ENCODE assay signal across 20 cellular contexts in the genomic region with DNA sequence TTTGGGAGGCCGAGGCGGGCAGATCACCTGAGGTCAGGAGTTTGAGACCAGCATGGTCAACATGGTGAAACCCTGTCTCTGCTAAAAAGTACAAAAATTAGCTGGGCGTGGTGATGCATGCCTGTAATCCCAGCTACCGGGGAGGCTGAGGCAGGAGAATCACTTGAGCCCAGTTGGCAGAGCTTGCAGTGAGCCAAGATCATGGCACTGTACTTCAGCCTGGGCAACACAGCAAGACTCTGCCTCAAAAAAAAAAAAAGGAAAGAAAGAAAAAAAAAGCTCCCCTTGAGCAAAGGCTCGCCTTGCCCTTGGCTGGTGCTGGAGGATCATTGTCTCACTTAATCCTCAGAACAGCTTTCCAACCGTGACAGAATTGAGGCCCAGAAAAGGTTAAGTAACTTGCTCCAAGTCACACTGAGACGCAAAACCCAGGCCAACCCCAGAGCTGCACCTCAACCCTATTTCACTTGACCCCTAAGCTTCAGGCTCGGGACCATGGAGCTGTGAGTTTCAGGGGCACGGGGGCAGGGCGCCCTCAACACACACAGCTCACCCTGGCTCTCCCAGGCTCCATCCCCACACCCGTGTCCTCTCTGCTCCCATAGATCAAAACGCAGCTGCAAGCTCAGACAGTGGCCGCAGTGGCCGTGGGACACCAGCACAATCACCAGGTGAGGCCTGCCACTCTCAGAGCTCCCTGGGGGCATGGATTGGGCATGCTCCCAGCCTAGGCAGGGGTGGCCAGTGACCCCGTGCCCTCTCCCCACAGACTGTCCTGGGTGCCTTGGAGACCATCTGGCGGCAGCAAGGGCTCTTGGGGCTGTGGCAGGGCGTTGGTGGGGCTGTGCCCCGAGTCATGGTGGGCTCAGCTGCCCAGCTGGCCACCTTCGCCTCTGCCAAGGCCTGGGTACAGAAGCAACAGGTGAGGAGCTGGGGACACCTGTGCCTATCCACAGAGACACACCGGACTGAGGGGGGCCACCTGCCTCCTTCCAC. TPM values are rescaled to one million over a fixed set of nuclear protein-coding genes. Genes with fewer than 3 reads are reported as not detected.
DNase-seq lines count a peak whose midpoint lies in the region; ATAC-seq and TF ChIP-seq lines count a peak whose summit lies in the region.
"Had no signal": no experiment of that assay in that cellular context is flagged by ENCODE, and none has a peak within 500 bp of the region (broad histone marks: within the 10 kb centered on the region; RNA-seq: fewer than 3 reads in every experiment).

No MANE protein-coding gene starts in this region.

- CTCF ChIA-PET in activated CD8-positive, alpha-beta memory T cell treated with anti-CD3 and anti-CD28 coated beads, Interleukin-2, amount 10 ng/mL, durations not matched to agents 7 days and 5 days (lab: Charles Lee) = no interaction called here

- H3K14ac ChIP-seq in neuronal stem cell (ENCODE audit: low read length) = no peak overlapping the region

- H3K27me3 Mint-ChIP-seq in endothelial cell (ENCODE audit: unreplicated experiment) = peaks cover 14% of the 10 kb centered on the region
- H3K27me3 Mint-ChIP-seq in activated CD8-positive, alpha-beta memory T cell treated with anti-CD3 and anti-CD28 coated beads, Interleukin-2, amount 10 ng/mL, durations not matched to agents 7 days and 5 days = no peaks in the 10 kb centered on the region

- H3K9me3 ChIP-seq in right atrium auricular region (no peaks in the 10 kb centered on the region), neuronal stem cell (replicated peaks in 1 of 2; ENCODE audit: control insufficient read depth in 2 of 2, insufficient read depth in 1 of 2, low read depth in 1 of 2, low read length in 2 of 2) (no peaks in the 10 kb centered on the region)

- H3K27ac Mint-ChIP-seq in endothelial cell (ENCODE audit: unreplicated experiment) = peak overlapping the region; percentile 43
- H3K27ac Mint-ChIP-seq in activated CD8-positive, alpha-beta memory T cell treated with anti-CD3 and anti-CD28 coated beads, Interleukin-2, amount 10 ng/mL, durations not matched to agents 7 days and 5 days = no peak overlapping the region

- H3K23ac ChIP-seq in neuronal stem cell (ENCODE audit: low read depth, low read length, poor library complexity) = no peak overlapping the region

- H3K79me1 ChIP-seq in neuronal stem cell (ENCODE audit: low read depth, low read length) = peaks cover 7% of the 10 kb centered on the region

- no peak overlapping the region for H4K8ac ChIP-seq in neuronal stem cell (ENCODE audit: low read depth, low read length)

- no peak overlapping the region for H2BK5ac ChIP-seq in neuronal stem cell (ENCODE audit: low read length)

- no peak overlapping the region for H2AFZ ChIP-seq in neuronal stem cell (ENCODE audit: low read length)

- H3K4me3 Mint-ChIP-seq in endothelial cell (ENCODE audit: unreplicated experiment) = no peak overlapping the region
- H3K4me3 Mint-ChIP-seq in activated CD8-positive, alpha-beta memory T cell treated with anti-CD3 and anti-CD28 coated beads, Interleukin-2, amount 10 ng/mL, durations not matched to agents 7 days and 5 days = no peak overlapping the region

- H4K91ac ChIP-seq in neuronal stem cell (ENCODE audit: low read depth, low read length, poor library complexity) = no peak overlapping the region

- H3K27ac ChIP-seq in right atrium auricular region (peak overlapping the region; percentile 79 to 94), neuronal stem cell (replicated peaks; ENCODE audit: low read length) (no peak overlapping the region)

- peaks cover 0 to 42% of the 10 kb centered on the region in 2 donors for H3K4me1 ChIP-seq in right atrium auricular region
- peaks cover 2 to 11% of the 10 kb centered on the region in 2 donors for H3K4me1 ChIP-seq in neuronal stem cell (ENCODE audit: control insufficient read depth in 2 of 2, insufficient read depth in 1 of 2, low read depth in 1 of 2, low read length in 2 of 2)

- H2BK12ac ChIP-seq in neuronal stem cell (ENCODE audit: low read length) = no peak overlapping the region

- intact Hi-C loops in left ventricle myocardium superior (cut with micrococcal nuclease) = no loop called here
- intact Hi-C loops in sciatic nerve (cut with DNase I) = no loop called here

- no peaks in the 10 kb centered on the region for H3K27me3 ChIP-seq in right atrium auricular region
- no peaks in the 10 kb centered on the region for H3K27me3 ChIP-seq in neuronal stem cell (ENCODE audit: control insufficient read depth in 3 of 3, insufficient read depth in 3 of 3, low read depth in 1 of 3, low read length in 3 of 3)

- no peak overlapping the region for H3K4me2 ChIP-seq in neuronal stem cell (ENCODE audit: insufficient read depth, low read length, poor library complexity, severe bottlenecking)

- no peak overlapping the region for H3K4me3 ChIP-seq in right atrium auricular region
- no peak overlapping the region for H3K4me3 ChIP-seq in neuronal stem cell (ENCODE audit: low read length in 2 of 2)
- H3K4me3 ChIP-seq: lung, skin epidermis had no signal

- ATAC-seq in left ventricle myocardium superior = no peak
- no peak for ATAC-seq in activated CD8-positive, alpha-beta memory T cell treated with anti-CD3 and anti-CD28 coated beads, Interleukin-2, amount 10 ng/mL, durations not matched to agents 7 days and 5 days
- ATAC-seq in sciatic nerve = no peak

- H3K4me1 Mint-ChIP-seq in endothelial cell (ENCODE audit: unreplicated experiment) = no peaks in the 10 kb centered on the region
- peaks cover 5% of the 10 kb centered on the region for H3K4me1 Mint-ChIP-seq in activated CD8-positive, alpha-beta memory T cell treated with anti-CD3 and anti-CD28 coated beads, Interleukin-2, amount 10 ng/mL, durations not matched to agents 7 days and 5 days

- TF ChIP-seq CTCF in right atrium auricular region (IDR thresholded peaks at IDR 0.05) (no peak), endothelial cell (IDR thresholded peaks at IDR 0.05; ENCODE audit: unreplicated experiment) (no peak)

- H2BK120ac ChIP-seq in neuronal stem cell (ENCODE audit: low read depth, low read length) = no peak overlapping the region

- no peak overlapping the region for H2BK15ac ChIP-seq in neuronal stem cell (ENCODE audit: low read length)

- H2AK5ac ChIP-seq in neuronal stem cell (ENCODE audit: low read depth, low read length) = peak overlapping the region; percentile 61

- H3K9me3 Mint-ChIP-seq in endothelial cell (ENCODE audit: unreplicated experiment) = no peaks in the 10 kb centered on the region
- H3K9me3 Mint-ChIP-seq in activated CD8-positive, alpha-beta memory T cell treated with anti-CD3 and anti-CD28 coated beads, Interleukin-2, amount 10 ng/mL, durations not matched to agents 7 days and 5 days (ENCODE audit: low read depth) = no peaks in the 10 kb centered on the region

- no peak overlapping the region for H3K4ac ChIP-seq in neuronal stem cell (ENCODE audit: low read length)

- no CpG with 5 or more reads among the region's 20 CpGs for WGBS in neuronal stem cell (ENCODE audit: extremely low coverage in 2 of 2, insufficient read length in 2 of 2, insufficient replicate concordance in 1 of 2), 2 donors

- H3K9ac ChIP-seq in neuronal stem cell (ENCODE audit: low read depth, low read length, poor library complexity) = peak overlapping the region; percentile 2

- H3K18ac ChIP-seq in neuronal stem cell (ENCODE audit: low read length) = peak overlapping the region; percentile 59

- DNase-seq in right atrium auricular region (ENCODE audit: low spot score) (no peak), left ventricle myocardium superior (no peak), endothelial cell (ENCODE audit: low spot score) (no peak), neuronal stem cell (ENCODE audit: low spot score) (no peak), sciatic nerve (ENCODE audit: low spot score) (no peak), glomerular visceral epithelial cell (ENCODE audit: extremely low spot score) (no peak)
- DNase-seq in activated CD8-positive, alpha-beta memory T cell treated with anti-CD3 and anti-CD28 coated beads, Interleukin-2, amount 10 ng/mL, durations not matched to agents 7 days and 5 days = no peak
- DNase-seq in stimulated activated naive CD4-positive, alpha-beta T cell treated with Interleukin-2 at 50 U/mL for 16 hours (lab: John Stamatoyannopoulos, UW) = no peak
- DNase-seq: ACHN; activated effector memory CD4-positive, alpha-beta T cell treated with Interleukin-2 at 50 U/mL for 16 hours; amygdala; cerebellar nuclear complex; foreskin melanocyte; NCI-H1092 treated with DMSO at 0.1 percent for 48 hours; NCI-H2107 had no signal

- H3K36me3 ChIP-seq in right atrium auricular region (peaks cover 25% of the 10 kb centered on the region), neuronal stem cell (replicated peaks in 1 of 2; ENCODE audit: control insufficient read depth in 2 of 2, insufficient read depth in 2 of 2, low read length in 2 of 2) (peaks cover 14 to 28% of the 10 kb centered on the region in 2 donors)

- H3K36me3 Mint-ChIP-seq in endothelial cell (ENCODE audit: low read depth, unreplicated experiment) = peaks cover 6% of the 10 kb centered on the region
- no peaks in the 10 kb centered on the region for H3K36me3 Mint-ChIP-seq in activated CD8-positive, alpha-beta memory T cell treated with anti-CD3 and anti-CD28 coated beads, Interleukin-2, amount 10 ng/mL, durations not matched to agents 7 days and 5 days

RNA-seq across cellular contexts. Expression of a gene that starts 1.6 kb away (rescaled TPM):
- 10 to 100 TPM in 1 of 2 donors, 1 to 10 TPM in 1; 4.2 to 16.1 TPM for total RNA-seq in right atrium auricular region
- 52.8 TPM for total RNA-seq in left ventricle myocardium superior
- total RNA-seq in endothelial cell (ENCODE audit: unreplicated experiment) = 3.5 TPM
- polyA plus RNA-seq in neuronal stem cell (2013, experiment 1 of 2) = 0.33 TPM
- polyA plus RNA-seq in neuronal stem cell (2013, experiment 2 of 2) = 0.32 TPM
- total RNA-seq in activated CD8-positive, alpha-beta memory T cell treated with anti-CD3 and anti-CD28 coated beads, Interleukin-2, amount 10 ng/mL, durations not matched to agents 7 days and 5 days = under 1 TPM; 0.82 to 0.88 TPM
- 1.6 TPM for total RNA-seq in sciatic nerve

RNA-seq across cellular contexts. Expression of a gene that starts 4.7 kb away (rescaled TPM):
- total RNA-seq in right atrium auricular region = not detected
- not detected for total RNA-seq in left ventricle myocardium superior
- total RNA-seq in endothelial cell (ENCODE audit: unreplicated experiment) = not detected
- not detected for polyA plus RNA-seq in neuronal stem cell (2013, experiment 1 of 2)
- not detected for polyA plus RNA-seq in neuronal stem cell (2013, experiment 2 of 2)
- not detected for total RNA-seq in activated CD8-positive, alpha-beta memory T cell treated with anti-CD3 and anti-CD28 coated beads, Interleukin-2, amount 10 ng/mL, durations not matched to agents 7 days and 5 days
- not detected for total RNA-seq in sciatic nerve
- total RNA-seq: lung; omental fat pad; T-helper 1 cell treated with Interleukin-12 subunit alpha and Interleukin-12 subunit beta and Interleukin-4 antibody, amounts not matched to agents 30 ng/mL and 1 ng/mL, for 36 hours; urinary bladder had no signal
- polyA plus RNA-seq: lung, urinary bladder had no signal

RNA-seq across cellular contexts. Expression of a gene that starts 21.0 kb away (rescaled TPM):
- total RNA-seq in right atrium auricular region (100 to 1,000 TPM in 1 of 2 donors, 10 to 100 TPM in 1; 66.6 to 124 TPM), left ventricle myocardium superior (100 TPM), endothelial cell (ENCODE audit: unreplicated experiment) (198 TPM), sciatic nerve (29.0 TPM)
- 11.5 TPM for polyA plus RNA-seq in neuronal stem cell (2013, experiment 1 of 2)
- 11.4 TPM for polyA plus RNA-seq in neuronal stem cell (2013, experiment 2 of 2)
- total RNA-seq in activated CD8-positive, alpha-beta memory T cell treated with anti-CD3 and anti-CD28 coated beads, Interleukin-2, amount 10 ng/mL, durations not matched to agents 7 days and 5 days = not detected
- total RNA-seq: T-helper 1 cell treated with Interleukin-12 subunit alpha and Interleukin-12 subunit beta and Interleukin-4 antibody, amounts not matched to agents 30 ng/mL and 1 ng/mL, for 36 hours had no signal

RNA-seq across cellular contexts. Expression of a gene that starts 53.5 kb away (rescaled TPM):
- total RNA-seq in right atrium auricular region = 10 to 100 TPM; 53.6 to 78.1 TPM
- 95.2 TPM for total RNA-seq in left ventricle myocardium superior
- 82.3 TPM for total RNA-seq in endothelial cell (ENCODE audit: unreplicated experiment)
- 40.8 TPM for polyA plus RNA-seq in neuronal stem cell (2013, experiment 1 of 2)
- polyA plus RNA-seq in neuronal stem cell (2013, experiment 2 of 2) = 41.5 TPM
- 10 to 100 TPM; 55.7 to 63.2 TPM for total RNA-seq in activated CD8-positive, alpha-beta memory T cell treated with anti-CD3 and anti-CD28 coated beads, Interleukin-2, amount 10 ng/mL, durations not matched to agents 7 days and 5 days
- total RNA-seq in sciatic nerve = 67.8 TPM

Comparison
In these comparisons a context has a peak if more than half of its experiments do, and no peak if none do; other contexts are left out.
1. RNA of a gene that starts 21.0 kb away (total RNA-seq): 198 TPM in endothelial cell (single experiment), 66.6 to 124 TPM in right atrium auricular region, 100 TPM in left ventricle myocardium superior (single experiment) and 29.0 TPM in sciatic nerve (single experiment); not detected in activated CD8-positive, alpha-beta memory T cell treated with anti-CD3 and anti-CD28 coated beads, Interleukin-2, amount 10 ng/mL, durations not matched to agents 7 days and 5 days; every median in the first group is over 10 times any median in the second.